Comparison of ENCODE assay signal across 30 cellular contexts in the genomic region with DNA sequence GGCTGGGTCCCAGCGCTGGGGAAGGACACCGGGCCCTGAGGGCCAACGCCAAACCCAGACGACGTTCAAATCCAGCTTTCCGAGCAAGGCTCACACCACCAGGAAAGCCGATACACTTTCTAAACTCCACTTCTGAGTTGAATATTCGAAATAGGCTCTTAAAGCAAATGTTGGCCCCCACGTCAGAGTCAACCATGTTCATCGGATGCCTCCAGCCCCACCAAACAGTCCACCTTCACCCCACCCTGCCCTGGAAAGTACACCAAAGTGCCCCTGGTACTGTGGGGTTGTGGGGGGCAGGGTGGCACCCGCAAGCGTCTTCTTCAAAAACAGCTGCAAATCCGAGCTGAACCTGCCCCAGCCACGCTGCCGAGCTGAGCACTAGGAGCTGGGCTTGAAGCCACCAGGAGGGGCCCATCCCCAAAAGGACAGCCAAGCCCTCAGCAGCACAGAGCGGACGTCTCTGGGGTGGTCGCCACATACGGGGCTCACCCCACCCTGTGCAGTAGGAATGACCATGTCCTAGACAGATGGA. TPM values are rescaled to one million over a fixed set of nuclear protein-coding genes. Genes with fewer than 3 reads are reported as not detected.
DNase-seq lines count a peak whose midpoint lies in the region; ATAC-seq, FAIRE-seq and TF ChIP-seq lines count a peak whose summit lies in the region.
"Had no signal": no experiment of that assay in that cellular context is flagged by ENCODE, and none has a peak within 500 bp of the region (broad histone marks: within the 10 kb centered on the region; RNA-seq: fewer than 3 reads in every experiment).

No MANE protein-coding gene starts in this region.

- H3K36me3 ChIP-seq in upper lobe of left lung, result no peaks in the 10 kb centered on the region
- H3K36me3 ChIP-seq: heart left ventricle, WERI-Rb-1 had no signal

- ATAC-seq in omental fat pad (ENCODE audit: low FRiP score) (no peak), upper lobe of left lung (ENCODE audit: low FRiP score in 2 of 2) (no peak)

- TF ChIP-seq EP300 in upper lobe of left lung (IDR thresholded peaks at IDR 0.05), result no peak

- no peak overlapping the region for H3K4me3 ChIP-seq in upper lobe of left lung
- H3K4me3 ChIP-seq: heart left ventricle, smooth muscle cell had no signal

- DNase-seq in activated CD4-positive, alpha-beta T cell treated with anti-CD3 and anti-CD28 coated beads for 48 hours, result peak; percentile 2
- DNase-seq in activated CD4-positive, alpha-beta T cell treated with anti-CD3 and anti-CD28 coated beads for 4 hours, result no peak
- DNase-seq in chondrocyte (ENCODE audit: low spot score) (peak; percentile 63), omental fat pad (ENCODE audit: low spot score) (peak; percentile 17), upper lobe of left lung (peak; percentile 18 to 52), D721Med (ENCODE audit: insufficient read length, low spot score) (no peak), GM20000 (ENCODE audit: low spot score) (no peak), GM10266 (ENCODE audit: extremely low spot score) (no peak)
- DNase-seq: 8988T; activated gamma-delta T cell treated with Interleukin-2 at 50 U/mL for 16 hours; activated T-cell treated with anti-CD3 and anti-CD28 coated beads, Interleukin-2, amount 50 U/mL, for 48 hours; DMS79; foreskin melanocyte; Karpas-422; naive B cell; NCI-H1436; NCI-H2081; NCI-H226; NCI-H69; occipital lobe; SHP77 treated with DMSO at 0.1 percent for 48 hours; stimulated activated CD4-positive, alpha-beta T cell treated with anti-CD3 and anti-CD28 coated beads, Interleukin-1b, Interleukin-23, amount 100 ng/mL, for 48 hours; WERI-Rb-1 had no signal

- H3K27me3 ChIP-seq in upper lobe of left lung, result no peaks in the 10 kb centered on the region

- no peak overlapping the region for H3K27ac Mint-ChIP-seq in chondrocyte (ENCODE audit: unreplicated experiment)
- H3K27ac Mint-ChIP-seq: naive B cell; stimulated activated naive CD8-positive, alpha-beta T cell treated with anti-CD3 and anti-CD28 coated beads, Interleukin-15, Interleukin-2, amounts not matched to agents 100 ng/mL and 50 ng/mL, for 24 hours had no signal

- no peaks in the 10 kb centered on the region for H3K27me3 Mint-ChIP-seq in chondrocyte (ENCODE audit: low read depth)
- H3K27me3 Mint-ChIP-seq: stimulated activated naive CD8-positive, alpha-beta T cell treated with anti-CD3 and anti-CD28 coated beads, Interleukin-15, Interleukin-2, amounts not matched to agents 100 ng/mL and 50 ng/mL, for 24 hours had no signal

- peaks cover 54% of the 10 kb centered on the region for H3K4me1 Mint-ChIP-seq in chondrocyte (ENCODE audit: low read depth)

- H3K4me3 Mint-ChIP-seq in chondrocyte (ENCODE audit: unreplicated experiment), result no peak overlapping the region
- H3K4me3 Mint-ChIP-seq: CD14-positive monocyte; naive B cell; stimulated activated naive CD8-positive, alpha-beta T cell treated with anti-CD3 and anti-CD28 coated beads, Interleukin-15, Interleukin-2, amounts not matched to agents 100 ng/mL and 50 ng/mL, for 24 hours had no signal

- no peak for TF ChIP-seq POLR2A in upper lobe of left lung (IDR thresholded peaks at IDR 0.05)

- FAIRE-seq in D721Med (lab: Jason Lieb, UNC), result no peak
- FAIRE-seq: G401.6 had no signal

- no peak overlapping the region for H3K27ac ChIP-seq in upper lobe of left lung
- H3K27ac ChIP-seq: heart left ventricle, WERI-Rb-1 had no signal

- WGBS in upper lobe of left lung, 2 donors, result 86 to 92% methylated on average over 11 to 16 of the region's 19 CpGs

- H3K9me3 ChIP-seq in upper lobe of left lung, result no peaks in the 10 kb centered on the region
- H3K9me3 ChIP-seq: Caco-2, heart left ventricle had no signal

- H3K9me3 Mint-ChIP-seq in chondrocyte (ENCODE audit: low read depth), result peaks cover 9% of the 10 kb centered on the region

- no peaks in the 10 kb centered on the region for H3K36me3 Mint-ChIP-seq in chondrocyte (ENCODE audit: low read depth)
- H3K36me3 Mint-ChIP-seq: brain had no signal

- no peak for TF ChIP-seq CTCF in chondrocyte (IDR thresholded peaks at IDR 0.05)
- no peak for TF ChIP-seq CTCF in omental fat pad (IDR thresholded peaks at IDR 0.05)
- TF ChIP-seq CTCF in upper lobe of left lung (IDR thresholded peaks at IDR 0.05), result no peak
- TF ChIP-seq CTCF in D721Med (IDR thresholded peaks at IDR 0.05; ENCODE audit: insufficient read depth, missing control alignments), result no peak
- TF ChIP-seq CTCF in GM20000 (IDR thresholded peaks at IDR 0.05; ENCODE audit: extremely low read depth, missing control alignments), result no peak
- TF ChIP-seq CTCF in GM10266 (IDR thresholded peaks at IDR 0.05; ENCODE audit: control insufficient read depth, insufficient read depth, low read depth, missing control alignments), result no peak

- H3K4me1 ChIP-seq in upper lobe of left lung, result peaks cover 5 to 22% (median 11%) of the 10 kb centered on the region in 4 donors

RNA-seq across cellular contexts. Expression of gene PDGFA, which starts 55.4 kb away (rescaled TPM):
- total RNA-seq in chondrocyte (38.1 to 72.5 TPM (median 70.6 TPM) in 3 replicates), omental fat pad (10 to 100 TPM in 1 of 4 donors, 1 to 10 TPM in 3; 7.0 to 23.7 (median 8.8) TPM), upper lobe of left lung (10 to 100 TPM; 23.0 to 73.3 (median 44.6) TPM)

Comparison
In these comparisons a context has a peak if more than half of its experiments do, and no peak if none do; other contexts are left out.
1. DNase-seq: peak in activated CD4-positive, alpha-beta T cell treated with anti-CD3 and anti-CD28 coated beads for 48 hours (single experiment), chondrocyte (single experiment), omental fat pad (single experiment) and upper lobe of left lung (2 of 2); none in activated CD4-positive, alpha-beta T cell treated with anti-CD3 and anti-CD28 coated beads for 4 hours (0 of 2), D721Med (single experiment), GM20000 (single experiment) and GM10266 (single experiment).